29 cellular contexts compared by ENCODE assay signal in the genomic region with DNA sequence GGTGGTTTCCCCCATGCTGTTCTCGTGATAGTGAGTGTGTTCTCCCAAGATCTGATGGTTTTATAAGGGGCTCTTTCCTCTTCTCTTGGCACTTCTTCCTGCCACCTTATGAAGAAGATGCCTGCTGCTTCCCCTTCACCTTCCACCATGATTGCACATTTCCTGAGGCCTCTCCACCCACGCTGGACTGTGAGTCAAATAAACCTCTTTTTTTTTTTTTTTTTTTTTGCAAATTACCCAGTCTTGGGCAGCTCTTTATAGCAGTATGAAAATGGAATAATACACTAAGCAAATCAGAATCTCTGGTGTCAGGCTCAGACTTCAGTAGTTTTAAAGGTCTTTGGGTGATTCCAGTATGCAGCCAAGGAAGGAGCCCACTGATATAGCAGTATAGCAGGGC. TPM values are rescaled to one million over a fixed set of nuclear protein-coding genes. Genes with fewer than 3 reads are reported as not detected.
"Had no signal": no experiment of that assay in that cellular context is flagged by ENCODE, and none has a peak within 500 bp of the region (broad histone marks: within the 10 kb centered on the region; RNA-seq: fewer than 3 reads in every experiment).

No MANE protein-coding gene starts in this region.

- H3K36me3 ChIP-seq: colonic mucosa, left ventricle myocardium inferior, lower lobe of right lung, right atrium auricular region, sigmoid colon, stomach, thoracic aorta, transverse colon had no signal

- ATAC-seq: left cardiac atrium, lower lobe of right lung, natural killer cell had no signal

- H3K27ac Mint-ChIP-seq: memory B cell, mesothelial cell of epicardium, natural killer cell had no signal

- FAIRE-seq: kidney had no signal

- H2AFZ ChIP-seq: hepatocyte had no signal

- H3K4me1 Mint-ChIP-seq: memory B cell, natural killer cell, neural crest cell had no signal

- H3K27ac ChIP-seq: colonic mucosa, dorsolateral prefrontal cortex, hepatocyte, left ventricle myocardium inferior, lower lobe of right lung, right atrium auricular region, sigmoid colon, skin epidermis, stomach, thoracic aorta, transverse colon had no signal

- H3K4me3 ChIP-seq: colonic mucosa, dorsolateral prefrontal cortex, hepatocyte, left ventricle myocardium inferior, lower lobe of right lung, right atrium auricular region, sigmoid colon, skin epidermis, stomach, thoracic aorta, transverse colon had no signal

- H3K9me3 ChIP-seq: colonic mucosa, lower lobe of right lung, right atrium auricular region, sigmoid colon, stomach, thoracic aorta, transverse colon had no signal

- DNase-seq: colonic mucosa; dorsolateral prefrontal cortex; effector CD8-positive, alpha-beta T cell; foreskin melanocyte; head of caudate nucleus; kidney; left cardiac atrium; left ventricle myocardium inferior; lower lobe of right lung; natural killer cell; posterior cingulate gyrus; sigmoid colon; stimulated activated CD4-positive, alpha-beta T cell treated with anti-CD3 and anti-CD28 coated beads, Interleukin-2, amount 100 ng/mL, for 48 hours; stomach; substantia nigra; transverse colon had no signal

- H3K36me3 Mint-ChIP-seq: memory B cell, mesothelial cell of epicardium, natural killer cell had no signal

- H3K79me2 ChIP-seq: hepatocyte had no signal

- H3K4me3 Mint-ChIP-seq: memory B cell, mesothelial cell of epicardium, natural killer cell, neural crest cell had no signal

- H3K27me3 ChIP-seq: colonic mucosa, dorsolateral prefrontal cortex, hepatocyte, right atrium auricular region, transverse colon had no signal

- H3K9me3 Mint-ChIP-seq: memory B cell, natural killer cell, neural crest cell had no signal

- H3K4me1 ChIP-seq: colonic mucosa, lower lobe of right lung, right atrium auricular region, sigmoid colon, transverse colon had no signal

- H3K4me2 ChIP-seq: hepatocyte had no signal

RNA-seq across cellular contexts. Expression of gene TAS2R41, which starts 28.2 kb away (rescaled TPM):
- total RNA-seq: colonic mucosa, hepatocyte, kidney, left ventricle myocardium inferior, lower lobe of right lung, mesothelial cell of epicardium, mucosa of gallbladder, myocyte, natural killer cell, neural crest cell, osteocyte, pulmonary artery endothelial cell, right atrium auricular region, transverse colon, ureter had no signal
- polyA plus RNA-seq: esophagus, hepatocyte, sigmoid colon, stomach had no signal
